22 cellular contexts compared by ENCODE assay signal in the genomic region with DNA sequence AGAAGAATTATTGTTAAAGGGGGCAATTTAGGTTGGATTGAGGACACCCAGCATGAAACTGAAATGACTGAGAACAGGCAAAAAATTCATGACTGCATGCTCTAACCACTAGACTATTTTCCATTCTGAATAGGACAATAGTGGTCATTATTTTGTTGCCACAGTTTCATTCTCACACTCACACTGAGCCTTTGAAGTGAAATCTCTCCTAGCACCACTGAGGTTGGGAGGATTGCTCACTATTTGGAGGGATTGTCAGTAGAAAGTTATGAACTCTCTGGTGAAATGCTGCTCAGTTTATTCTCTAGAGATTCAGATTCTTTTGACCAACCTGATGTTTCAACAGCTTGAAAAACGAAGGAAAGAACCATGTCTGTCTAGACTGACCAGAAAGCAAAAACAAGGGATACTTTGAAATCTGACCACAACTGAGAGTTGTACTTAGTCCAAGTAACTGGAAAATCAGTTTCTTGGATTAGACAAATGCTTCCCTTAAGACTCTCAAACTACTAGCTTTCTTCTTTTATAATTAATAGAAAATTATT.
DNase-seq lines count a peak whose midpoint lies in the region; ATAC-seq lines count a peak whose summit lies in the region.
"Had no signal": no experiment of that assay in that cellular context is flagged by ENCODE, and none has a peak within 500 bp of the region (broad histone marks: within the 10 kb centered on the region; RNA-seq: fewer than 3 reads in every experiment).

No MANE protein-coding gene starts in this region.

- no peak for ATAC-seq in HG03457 (IDR thresholded peaks at IDR 0.05; ENCODE audit: unreplicated experiment)
- ATAC-seq: HCT116, Right ventricle myocardium inferior had no signal

- peak; percentile 15 for DNase-seq in Ammon's horn (ENCODE audit: low spot score)
- peak; percentile 85 for DNase-seq in SK-MEL-5 (ENCODE audit: low read depth, low spot score)
- DNase-seq in fibroblast of peridontal ligament (ENCODE audit: extremely low read depth) = peak; percentile 43
- DNase-seq in pons (ENCODE audit: low spot score) = peak; percentile 86
- DNase-seq in NCI-H2227 (lab: John Stamatoyannopoulos, UW; ENCODE audit: unreplicated experiment) = no peak
- no peak for DNase-seq in activated CD4-positive, alpha-beta T cell treated with anti-CD3 and anti-CD28 coated beads for 48 hours
- DNase-seq in GF-D8 (lab: John Stamatoyannopoulos, UW) = no peak
- DNase-seq: 8988T; ACHN; CD4-positive, CD25-positive, alpha-beta regulatory T cell; IMR-90; NCI-H1092; NCI-H1417 treated with DMSO at 0.1 percent for 48 hours; NCI-H1694 treated with DMSO at 0.1 percent for 48 hours; NCI-H2081 treated with DMSO at 0.1 percent for 48 hours; NCI-H2171 treated with DMSO at 0.1 percent for 48 hours; NCI-H524; NCI-H748 treated with DMSO at 0.1 percent for 48 hours; SJCRH30 had no signal

- in situ Hi-C loops in SK-MEL-5 (cut with HindIII; ENCODE audit: low pct_unique_long_range_greater_than_20kb, low sequenced_read_pairs) = no loop called here

Comparison
In these comparisons a context has a peak if more than half of its experiments do, and no peak if none do; other contexts are left out.
1. DNase-seq: peak in Ammon's horn (single experiment), SK-MEL-5 (single experiment), fibroblast of peridontal ligament (single experiment) and pons (single experiment); none in NCI-H2227 (single experiment), activated CD4-positive, alpha-beta T cell treated with anti-CD3 and anti-CD28 coated beads for 48 hours (single experiment) and GF-D8 (single experiment).